8 cellular contexts compared by ENCODE assay signal in genomic region chr7:8261711-8262695, GRCh38. TPM values are rescaled to one million over a fixed set of nuclear protein-coding genes. Genes with fewer than 3 reads are reported as not detected.
DNase-seq lines count a peak whose midpoint lies in the region; ATAC-seq, FAIRE-seq and TF ChIP-seq lines count a peak whose summit lies in the region.

ICA1 (minus strand) TSS chr7:8262167; CDS start chr7:8235926, 26,241 bp downstream.

- no peak within 1 kb of the TSS for H2AFZ ChIP-seq in HepG2 (ENCODE audit: low read length)

- no peak for TF ChIP-seq EP300 in HepG2 (IDR thresholded peaks at IDR 0.05; ENCODE audit: low read depth in 2 of 2, low read length in 2 of 2)
- TF ChIP-seq EP300 in HepG2 (CRISPR knock-in tag; IDR thresholded peaks at IDR 0.05; ENCODE audit: borderline replicate concordance) = no peak

- H3K4me2 ChIP-seq in DOHH2 (ENCODE audit: low read length) (peak within 1 kb of the TSS; percentile 45), HepG2 (ENCODE audit: low read depth, low read length) (peak within 1 kb of the TSS; percentile 71)

- BruUV-seq in HepG2 (replicated peaks; lab: Mats Ljungman, UMichigan) = no TSS peak

- DNase-seq in NCI-H1048 (lab: John Stamatoyannopoulos, UW) (peak; percentile 55), HepG2 (ENCODE audit: low spot score) (no peak), activated gamma-delta T cell treated with Interleukin-2 at 50 U/mL for 16 hours (no peak)
- peak; percentile 26 for DNase-seq in T-helper 2 cell treated with Interferon-gamma antibody and Interleukin-4, amounts not matched to agents 5 μg/mL and 100 μg/mL, for 36 hours (ENCODE audit: low spot score)
- peak; percentile 11 to 13 for DNase-seq in stimulated activated CD8-positive, alpha-beta memory T cell treated with anti-CD3 and anti-CD28 coated beads, Interleukin-15, amount 100 ng/mL, for 48 hours (ENCODE audit: low read depth in 2 of 2)

- H3K4me3 ChIP-seq in DOHH2 (ENCODE audit: low read length) = peak within 1 kb of the TSS; percentile 35
- peak within 1 kb of the TSS; percentile 84 to 86 for H3K4me3 ChIP-seq in duodenal mucosa (ENCODE audit: low read depth in 1 of 2, low read length in 2 of 2)
- peak within 1 kb of the TSS; percentile 38 to 68 (median 54); a peak in 5 of 6 replicates for H3K4me3 ChIP-seq in HepG2 (replicated peaks in 1 of 3; ENCODE audit: insufficient read depth in 1 of 3, low read depth in 2 of 3, low read length in 3 of 3)

- H3K27ac ChIP-seq in DOHH2 (ENCODE audit: low read depth, low read length) = no peak within 1 kb of the TSS
- H3K27ac ChIP-seq in duodenal mucosa (ENCODE audit: low read depth, low read length) = peak within 1 kb of the TSS; percentile 80
- no peak within 1 kb of the TSS for H3K27ac ChIP-seq in HepG2 (ENCODE audit: extremely low read length, insufficient read depth, low read length)

- intact Hi-C loops in HepG2 (cut with micrococcal nuclease; ENCODE audit: unreplicated experiment) = no loop called here

- H3K36me3 Mint-ChIP-seq in T-helper 2 cell treated with Interferon-gamma antibody and Interleukin-4, amounts not matched to agents 5 μg/mL and 100 μg/mL, for 36 hours (ENCODE audit: low read depth) = no peaks in the 10 kb centered on the region

- H3F3A ChIP-seq in DOHH2 (ENCODE audit: control insufficient read depth, insufficient read depth) = no peaks in the 10 kb centered on the region

- CTCF ChIA-PET in HepG2 (lab: Yijun Ruan, JAX; ENCODE audit: low intra/inter-chr PET ratio, low total read pairs) = no interaction called here

- no CpG with 5 or more reads among the region's 109 CpGs for WGBS in HepG2 (ENCODE audit: low lambda C conversion rate)

- H3K79me2 ChIP-seq in DOHH2 (ENCODE audit: control insufficient read depth, low read length) (no peaks in the 10 kb centered on the region), HepG2 (ENCODE audit: insufficient read depth, low read length) (no peaks in the 10 kb centered on the region)

- H4K20me1 ChIP-seq in DOHH2 (ENCODE audit: control insufficient read depth, insufficient read depth, low read depth, low read length) (no peaks in the 10 kb centered on the region), HepG2 (ENCODE audit: insufficient read depth, low read length) (no peaks in the 10 kb centered on the region)

- no peak for TF ChIP-seq RAD21 in HepG2 (CRISPR knock-in tag; IDR thresholded peaks at IDR 0.05)

- H3K9me3 ChIP-seq in DOHH2 (ENCODE audit: control insufficient read depth, insufficient read depth, low read length) (no peaks in the 10 kb centered on the region), duodenal mucosa (ENCODE audit: control insufficient read depth in 1 of 2, low read length in 2 of 2) (peaks cover 0 to 4% of the 10 kb centered on the region in 2 donors), HepG2 (ENCODE audit: low read length) (no peaks in the 10 kb centered on the region)

- H3K9me3 Mint-ChIP-seq in T-helper 2 cell treated with Interferon-gamma antibody and Interleukin-4, amounts not matched to agents 5 μg/mL and 100 μg/mL, for 36 hours = no peaks in the 10 kb centered on the region

- peak within 1 kb of the TSS; percentile 75 to 89 for H3K9ac ChIP-seq in duodenal mucosa (ENCODE audit: low read depth in 1 of 2, low read length in 2 of 2)
- H3K9ac ChIP-seq in HepG2 (ENCODE audit: insufficient read depth, low read depth, low read length) = no peak within 1 kb of the TSS

- no peak within 1 kb of the TSS for H3K27ac Mint-ChIP-seq in T-helper 2 cell treated with Interferon-gamma antibody and Interleukin-4, amounts not matched to agents 5 μg/mL and 100 μg/mL, for 36 hours

- no peak for TF ChIP-seq POLR2A in HepG2 (IDR thresholded peaks at IDR 0.05; ENCODE audit: insufficient read depth in 1 of 2, low read depth in 2 of 2, low read length in 2 of 2)

- H3K36me3 ChIP-seq in DOHH2 (ENCODE audit: control insufficient read depth, low read length) (no peaks in the 10 kb centered on the region), duodenal mucosa (ENCODE audit: control insufficient read depth in 1 of 2, insufficient read depth in 2 of 2, low read length in 2 of 2) (no peaks in the 10 kb centered on the region), HepG2 (replicated peaks in 1 of 2; ENCODE audit: control insufficient read depth in 1 of 2, insufficient read depth in 2 of 2, low read length in 2 of 2) (no peaks in the 10 kb centered on the region)

- peaks cover 6% of the 10 kb centered on the region for H3K4me1 Mint-ChIP-seq in T-helper 2 cell treated with Interferon-gamma antibody and Interleukin-4, amounts not matched to agents 5 μg/mL and 100 μg/mL, for 36 hours (ENCODE audit: low read depth)

- H3K4me1 ChIP-seq in DOHH2 (ENCODE audit: control insufficient read depth, low read length) (no peaks in the 10 kb centered on the region), duodenal mucosa (ENCODE audit: control insufficient read depth in 1 of 2, insufficient read depth in 2 of 2, low read length in 2 of 2) (peaks cover 0 to 11% of the 10 kb centered on the region in 2 donors), HepG2 (ENCODE audit: insufficient read depth, low read length) (no peaks in the 10 kb centered on the region)

- H3K27me3 Mint-ChIP-seq in T-helper 2 cell treated with Interferon-gamma antibody and Interleukin-4, amounts not matched to agents 5 μg/mL and 100 μg/mL, for 36 hours (ENCODE audit: low read depth) = peaks cover 65% of the 10 kb centered on the region

- H3K9me2 ChIP-seq in DOHH2 (replicated peaks; ENCODE audit: control insufficient read depth, low read length) = no peaks in the 10 kb centered on the region

- TF ChIP-seq CTCF in DOHH2 (IDR thresholded peaks at IDR 0.05; ENCODE audit: low read depth, low read length, poor library complexity, severe bottlenecking) = no peak
- TF ChIP-seq CTCF in HepG2 (CRISPR knock-in tag; IDR thresholded peaks at IDR 0.05) = no peak

- in situ Hi-C loops in HepG2 (cut with HindIII; ENCODE audit: extremely low pct_ligation_motif_present, low pct_unique_long_range_greater_than_20kb) = no loop called here

- FAIRE-seq in HepG2 (lab: Jason Lieb, UNC) = no peak

- ATAC-seq in GM21723 (IDR thresholded peaks at IDR 0.05; ENCODE audit: unreplicated experiment) (peak; percentile 70), HepG2 (peak; percentile 95)

- H3K27me3 ChIP-seq in DOHH2 (ENCODE audit: control insufficient read depth, low read length) (peaks cover 45% of the 10 kb centered on the region), duodenal mucosa (ENCODE audit: control insufficient read depth in 1 of 2, insufficient read depth in 2 of 2, low read length in 2 of 2) (no peaks in the 10 kb centered on the region), HepG2 (ENCODE audit: control insufficient read depth in 1 of 2, insufficient read depth in 2 of 2, low read length in 2 of 2) (peaks cover 4 to 22% of the 10 kb centered on the region in 2 experiments; a peak in 3 of 5 replicates)

- POLR2A ChIA-PET in HepG2 (lab: Yijun Ruan, JAX) = no interaction called here

- H3K4me3 Mint-ChIP-seq in T-helper 2 cell treated with Interferon-gamma antibody and Interleukin-4, amounts not matched to agents 5 μg/mL and 100 μg/mL, for 36 hours = peak within 1 kb of the TSS; percentile 71

TF ChIP-seq in HepG2, 621 proteins besides CTCF, POLR2A, EP300 and RAD21 (continues in another document):
- no peak for TF ChIP-seq ARNT2 (CRISPR knock-in tag; IDR thresholded peaks at IDR 0.05; ENCODE audit: low read depth)
- TF ChIP-seq MIER3 (CRISPR knock-in tag; IDR thresholded peaks at IDR 0.05; ENCODE audit: borderline replicate concordance) = no peak
- TF ChIP-seq GABPB1 (CRISPR knock-in tag; IDR thresholded peaks at IDR 0.05) = peak; percentile 63; the same call in 1 of the 2 replicates
- no peak for TF ChIP-seq ZNF274 (CRISPR knock-in tag; IDR thresholded peaks at IDR 0.05)
- TF ChIP-seq PHB2 (IDR thresholded peaks at IDR 0.05; ENCODE audit: partially characterized antibody) = no peak

RNA-seq across cellular contexts. Expression of gene ICA1, which starts in this region (rescaled TPM):
- 0.29 TPM in 1 of 2 replicates, not detected in the other for total RNA-seq in HepG2 (2016; rRNA removed; fragmentation: Illumina TruSeq; extraction: Trizol)
- total RNA-seq in HepG2 (2016; cell fraction: cytosol; rRNA removed; fragmentation: Illumina TruSeq; extraction: Trizol; ENCODE audit: low read depth) = not detected in 2 replicates
- 0.24 and 0.68 TPM in 2 replicates for total RNA-seq in HepG2 (2016; cell fraction: insoluble cytoplasmic fraction; rRNA removed; fragmentation: Illumina TruSeq; extraction: Trizol)
- total RNA-seq in HepG2 (2016; cell fraction: membrane; rRNA removed; fragmentation: Illumina TruSeq; extraction: Trizol) = 0.09 TPM in 1 of 2 replicates, not detected in the other
- total RNA-seq in HepG2 (2016; cell fraction: nucleus; rRNA removed; fragmentation: Illumina TruSeq; extraction: Trizol) = 1.2 TPM in 1 of 2 replicates, not detected in the other
- not detected in 2 replicates for polyA plus RNA-seq in HepG2 (2011; rRNA removed)
- polyA plus RNA-seq in HepG2 (2011; cell fraction: cytosol; rRNA removed) = not detected in 2 replicates
- polyA plus RNA-seq in HepG2 (2011; cell fraction: nucleus; rRNA removed) = not detected in 2 replicates
- not detected in 2 replicates for polyA plus RNA-seq in HepG2 (2012)
- polyA plus RNA-seq in HepG2 (2016; cell fraction: cytosol; fragmentation: Illumina TruSeq; extraction: Trizol; ENCODE audit: low read depth) = not detected in 2 replicates
- not detected in 2 replicates for polyA plus RNA-seq in HepG2 (2016; cell fraction: insoluble cytoplasmic fraction; fragmentation: Illumina TruSeq; extraction: Trizol; ENCODE audit: low read depth)
- 0.14 TPM in 1 of 2 replicates, not detected in the other for polyA plus RNA-seq in HepG2 (2016; cell fraction: membrane; fragmentation: Illumina TruSeq; extraction: Trizol; ENCODE audit: low read depth)
- polyA plus RNA-seq in HepG2 (2016; cell fraction: nucleus; fragmentation: Illumina TruSeq; extraction: Trizol; ENCODE audit: insufficient read depth, low read depth) = not detected in 2 replicates
- 1.7 TPM in 1 of 2 replicates, not detected in the other for polyA minus RNA-seq in HepG2 (2011; rRNA and poly(A)+ RNA removed; ENCODE audit: low replicate concordance)
- polyA minus RNA-seq in HepG2 (2011; cell fraction: cytosol; rRNA and poly(A)+ RNA removed) = not detected in 2 replicates
- not detected in 2 replicates for polyA minus RNA-seq in HepG2 (2011; cell fraction: nucleus; rRNA and poly(A)+ RNA removed)

Comparison
In these comparisons a context has a peak if more than half of its experiments do, and no peak if none do; other contexts are left out.
1. H3K4me3 ChIP-seq: peak in every context shown above with its lines; median percentile 85 in duodenal mucosa; 54 in HepG2; 35 in DOHH2.
2. DNase-seq: peak in NCI-H1048 (single experiment), T-helper 2 cell treated with Interferon-gamma antibody and Interleukin-4, amounts not matched to agents 5 μg/mL and 100 μg/mL, for 36 hours (single experiment) and stimulated activated CD8-positive, alpha-beta memory T cell treated with anti-CD3 and anti-CD28 coated beads, Interleukin-15, amount 100 ng/mL, for 48 hours (2 of 2); none in HepG2 (single experiment) and activated gamma-delta T cell treated with Interleukin-2 at 50 U/mL for 16 hours (single experiment).